Comparison of ENCODE assay signal across 8 cellular contexts in genomic region chr1:205484985-205485967, GRCh38. TPM values are rescaled to one million over a fixed set of nuclear protein-coding genes. Genes with fewer than 3 reads are reported as not detected.
DNase-seq lines count a peak whose midpoint lies in the region; ATAC-seq lines count a peak whose summit lies in the region.

No MANE protein-coding gene starts in this region.

- DNase-seq in DMS 273 (lab: John Stamatoyannopoulos, UW; ENCODE audit: unreplicated experiment): peak; percentile 98
- DNase-seq in NCI-H345 treated with DMSO at 0.1 percent for 48 hours (lab: John Stamatoyannopoulos, UW; ENCODE audit: unreplicated experiment): peak; percentile 50
- peak; percentile 28 for DNase-seq in activated CD4-positive, CD25-positive, alpha-beta regulatory T cell treated with anti-CD3 and anti-CD28 coated beads, Interleukin-2, amount 50 U/mL, for 16 hours (ENCODE audit: low read depth, low spot score)
- DNase-seq in central memory CD4-positive, alpha-beta T cell: peak; percentile 68
- DNase-seq in left colon: peak; percentile 66 to 68
- peak; percentile 57 for DNase-seq in stimulated activated CD4-positive, alpha-beta T cell treated with anti-CD3 and anti-CD28 coated beads, Interleukin-4, amount 100 ng/mL, for 1 hour
- no peak for DNase-seq in OCI-M2 (lab: John Stamatoyannopoulos, UW; ENCODE audit: unreplicated experiment)

- peak; percentile 55 for ATAC-seq in HG02973 (IDR thresholded peaks at IDR 0.05; ENCODE audit: unreplicated experiment)
- peak; percentile 84 for ATAC-seq in left colon

- intact Hi-C loops in left colon (cut with DNase I, micrococcal nuclease): loop anchor here (5.0 to 10.0 kb wide), 4 partner anchors 37 to 133 kb away; partner anchors contain the start of gene KLHDC8A (in 1 of the 2)

RNA-seq across cellular contexts. Expression of gene CDK18, which starts 19.2 kb away (rescaled TPM):
- total RNA-seq in left colon: 10 to 100 TPM; 32.6 to 39.2 TPM

RNA-seq across cellular contexts. Expression of gene BLACAT1, which starts 29.4 kb away (rescaled TPM):
- total RNA-seq in left colon: under 1 TPM; 0.14 to 0.34 TPM
